ENCODE assay signal across 9 cellular contexts in genomic region chr7:28272461-28272877, GRCh38.
A peak's percentile ranks its signal among the peaks of the same experiment; 100 is the strongest.
DNase-seq lines count a peak whose midpoint lies in the region; ATAC-seq, FAIRE-seq and TF ChIP-seq lines count a peak whose summit lies in the region.
"Had no signal": no experiment of that assay in that cellular context is flagged by ENCODE, and none has a peak within 500 bp of the region (broad histone marks: within the 10 kb centered on the region; RNA-seq: fewer than 3 reads in every experiment).

No MANE protein-coding gene starts in this region.

- FAIRE-seq in bronchial epithelial cell (lab: Jason Lieb, UNC), result no peak
- no peak for FAIRE-seq in keratinocyte (lab: Jason Lieb, UNC)

- H3K27me3 ChIP-seq in AG04450 (ENCODE audit: control insufficient read depth, insufficient read depth, low read length), result no peaks in the 10 kb centered on the region
- H3K27me3 ChIP-seq in NT2/D1 (ENCODE audit: insufficient read depth, insufficient read length), result no peaks in the 10 kb centered on the region
- no peaks in the 10 kb centered on the region for H3K27me3 ChIP-seq in bronchial epithelial cell (ENCODE audit: control insufficient read depth, insufficient read depth, low read length)
- H3K27me3 ChIP-seq in keratinocyte (ENCODE audit: control insufficient read depth, extremely low read depth, insufficient read depth, low read length), result no peaks in the 10 kb centered on the region

- H3K79me2 ChIP-seq in keratinocyte (ENCODE audit: control insufficient read depth, insufficient read depth, low read length), result no peaks in the 10 kb centered on the region

- no peaks in the 10 kb centered on the region for H4K20me1 ChIP-seq in keratinocyte (ENCODE audit: control insufficient read depth, extremely low read depth, insufficient read depth, low read length)

- peak overlapping the region; percentile 47 for H3K9ac ChIP-seq in NT2/D1 (ENCODE audit: insufficient read length, low read depth)
- no peak overlapping the region for H3K9ac ChIP-seq in keratinocyte (ENCODE audit: control insufficient read depth, extremely low read depth, insufficient read depth, low read length)

- H3K9me1 ChIP-seq in keratinocyte (ENCODE audit: control insufficient read depth, extremely low read depth, insufficient read depth, low read length), result no peaks in the 10 kb centered on the region

- POLR2A ChIA-PET in AG04450 (lab: Yijun Ruan, JAX), result no interaction called here

- DNase-seq in AG04450 (ENCODE audit: low read depth, low spot score) (peak; percentile 33), NT2/D1 (ENCODE audit: low read depth, low spot score) (peak; percentile 68), bronchial epithelial cell (ENCODE audit: low read depth) (peak; percentile 29), keratinocyte (ENCODE audit: low read depth, low spot score) (no peak), NCI-H128 (lab: John Stamatoyannopoulos, UW; ENCODE audit: unreplicated experiment) (no peak)
- DNase-seq in stimulated activated CD4-positive, alpha-beta T cell treated with anti-CD3 and anti-CD28 coated beads, Interleukin-4, amount 100 ng/mL, for 24 hours, result peak; percentile 42

- CTCF ChIA-PET in AG04450 (lab: Charles Lee), result interaction anchor here (0.8 to 1.4 kb wide), 8 partner anchors 12 to 211 kb away, joined by 3 to 5 read pairs (median 3); no protein-coding TSS in a partner anchor

- H3K27ac ChIP-seq in AG04450 (ENCODE audit: low read depth, low read length), result no peak overlapping the region
- no peak overlapping the region for H3K27ac ChIP-seq in keratinocyte (ENCODE audit: control insufficient read depth, insufficient read depth, low read length)
- H3K27ac ChIP-seq: skin epidermis had no signal

- H3K9me3 ChIP-seq in AG04450 (ENCODE audit: control insufficient read depth, insufficient read depth, low read length), result no peaks in the 10 kb centered on the region; the same call in 1 of the 2 replicates
- H3K9me3 ChIP-seq in NT2/D1 (ENCODE audit: insufficient read depth, low read length), result 0 out of 2 replicates have a peak, but pooled peaks cover 9% of the 10 kb centered on the region
- H3K9me3 ChIP-seq in keratinocyte (ENCODE audit: control insufficient read depth, low read depth, low read length), result no peaks in the 10 kb centered on the region

- dilution Hi-C loops in keratinocyte (cut with MboI; ENCODE audit: extremely low pct_ligation_motif_present, low sequenced_read_pairs), result no loop called here

- TF ChIP-seq CTCF in AG04450 (IDR thresholded peaks at IDR 0.05; ENCODE audit: low read depth, low read length) (peak; percentile 91), GM12872 (IDR thresholded peaks at IDR 0.05; ENCODE audit: insufficient read depth, low read depth, low read length) (peak; percentile 28; the same call in 2 of the 3 replicates), bronchial epithelial cell (IDR thresholded peaks at IDR 0.05; ENCODE audit: insufficient read depth, low read length, severe bottlenecking) (peak; percentile 44), keratinocyte (optimal IDR thresholded peaks at IDR 0.05 in 1 of 3, IDR thresholded peaks at IDR 0.05 in 1 of 3, conservative IDR thresholded peaks at IDR 0.05 in 1 of 3; ENCODE audit: extremely low read depth in 1 of 3, insufficient read depth in 2 of 3, low read length in 3 of 3) (peak; percentile 23 to 51 (median 33))

- H3K4me1 ChIP-seq in NT2/D1 (ENCODE audit: insufficient read depth, insufficient read length), result no peaks in the 10 kb centered on the region
- H3K4me1 ChIP-seq in keratinocyte (ENCODE audit: control insufficient read depth, extremely low read depth, insufficient read depth, low read length), result no peaks in the 10 kb centered on the region

- H3K4me2 ChIP-seq in keratinocyte (ENCODE audit: control insufficient read depth, extremely low read depth, insufficient read depth, low read depth, low read length), result no peak overlapping the region

- no peak for ATAC-seq in GM21447 (IDR thresholded peaks at IDR 0.05; ENCODE audit: unreplicated experiment)

- H3K36me3 ChIP-seq in NT2/D1 (ENCODE audit: insufficient read depth, insufficient read length, low read length) (no peaks in the 10 kb centered on the region), bronchial epithelial cell (ENCODE audit: control insufficient read depth, insufficient read depth, low read length) (no peaks in the 10 kb centered on the region), keratinocyte (ENCODE audit: control insufficient read depth in 2 of 2, extremely low read depth in 1 of 2, insufficient read depth in 2 of 2, low read length in 2 of 2) (no peaks in the 10 kb centered on the region)

- H2AFZ ChIP-seq in keratinocyte (ENCODE audit: control insufficient read depth, low read length), result no peak overlapping the region

- H3K4me3 ChIP-seq in AG04450 (ENCODE audit: low read depth, low read length) (no peak overlapping the region), NT2/D1 (ENCODE audit: insufficient read length, low read depth) (no peak overlapping the region), bronchial epithelial cell (ENCODE audit: low read depth, low read length) (no peak overlapping the region), keratinocyte (ENCODE audit: control insufficient read depth in 2 of 3, extremely low read depth in 1 of 3, insufficient read depth in 2 of 3, low read depth in 1 of 3, low read length in 3 of 3) (no peak overlapping the region)
- H3K4me3 ChIP-seq: skin epidermis had no signal

Comparison
In these comparisons a context has a peak if more than half of its experiments do, and no peak if none do; other contexts are left out.
1. DNase-seq: peak in AG04450 (single experiment), NT2/D1 (single experiment), bronchial epithelial cell (single experiment) and stimulated activated CD4-positive, alpha-beta T cell treated with anti-CD3 and anti-CD28 coated beads, Interleukin-4, amount 100 ng/mL, for 24 hours (single experiment); none in keratinocyte (single experiment) and NCI-H128 (single experiment).
2. CTCF ChIP-seq: peak in every context shown above with its lines; median percentile 91 in AG04450; 44 in bronchial epithelial cell; 33 in keratinocyte; 28 in GM12872.